Comparison of ENCODE assay signal across 30 cellular contexts in genomic region chr3:9696480-9697220, GRCh38. TPM values are rescaled to one million over a fixed set of nuclear protein-coding genes. Genes with fewer than 3 reads are reported as not detected.
"Had no signal": no experiment of that assay in that cellular context is flagged by ENCODE, and none has a peak within 500 bp of the region (broad histone marks: within the 10 kb centered on the region; RNA-seq: fewer than 3 reads in every experiment).

No MANE protein-coding gene starts in this region.

- ATAC-seq: activated CD4-positive, alpha-beta T cell treated with anti-CD3 and anti-CD28 coated beads for 36 hours; lower lobe of right lung; naive thymus-derived CD8-positive, alpha-beta T cell; sciatic nerve; stimulated activated memory B cell treated with anti-CD40 and anti-IgM and Interleukin-4, amounts not matched to agents 10 μg/mL and 1 μg/mL and 100 μg/mL, for 72 hours; stimulated activated naive CD8-positive, alpha-beta T cell treated with anti-CD3 and anti-CD28 coated beads, Interleukin-15, amount 100 ng/mL, for 72 hours; T-cell had no signal

- H3K4me3 ChIP-seq: adrenal gland, ascending aorta, cardiac muscle cell, esophagus squamous epithelium, lower lobe of right lung, neural progenitor cell, skin epidermis, thyroid gland, upper lobe of left lung, vagina had no signal

- FAIRE-seq: endometrium had no signal

- H3K27ac ChIP-seq: ascending aorta, cardiac muscle cell, epithelial cell of prostate, esophagus squamous epithelium, lower lobe of right lung, neural progenitor cell, skin epidermis, thyroid gland, upper lobe of left lung, vagina had no signal

- H3K4me1 ChIP-seq: adrenal gland, ascending aorta, esophagus squamous epithelium, lower lobe of right lung, thyroid gland, upper lobe of left lung, vagina had no signal

- H3K36me3 ChIP-seq: cardiac muscle cell, neural progenitor cell had no signal

- H3K9me3 ChIP-seq: adrenal gland, ascending aorta, esophagus squamous epithelium, lower lobe of right lung, thyroid gland, upper lobe of left lung, vagina had no signal

- H3K9ac ChIP-seq: neural progenitor cell had no signal

- DNase-seq: activated CD4-positive, alpha-beta T cell treated with anti-CD3 and anti-CD28 coated beads for 36 hours; activated CD4-positive, alpha-beta T cell treated with anti-CD3 and anti-CD28 coated beads, Interleukin-2, amount 50 U/mL, for 4 hours; activated CD4-positive, CD25-positive, alpha-beta regulatory T cell; activated effector memory CD4-positive, alpha-beta T cell treated with Interleukin-2 at 50 U/mL for 16 hours; activated naive CD4-positive, alpha-beta T cell treated with anti-CD3 and anti-CD28 coated beads for 36 hours; activated naive CD8-positive, alpha-beta T cell treated with anti-CD3 and anti-CD28 coated beads for 36 hours; effector CD8-positive, alpha-beta T cell; esophagus squamous epithelium; foreskin melanocyte; islet precursor cell; lower lobe of right lung; mesenchymal stem cell; occipital lobe; stimulated activated CD4-positive, alpha-beta T cell treated with anti-CD3 and anti-CD28 coated beads, Interleukin-4, amount 100 ng/mL, for 4 hours; stimulated activated CD8-positive, alpha-beta memory T cell treated with anti-CD3 and anti-CD28 coated beads, Interleukin-4, amount 100 ng/mL, for 48 hours; stimulated activated naive CD8-positive, alpha-beta T cell treated with anti-CD3 and anti-CD28 coated beads, Interleukin-15, amount 100 ng/mL, for 72 hours; T-cell; thyroid gland; upper lobe of left lung had no signal

RNA-seq across cellular contexts. Expression of gene CPNE9, which starts 7.0 kb away (rescaled TPM):
- total RNA-seq: activated naive CD4-positive, alpha-beta T cell treated with anti-CD3 and anti-CD28 coated beads for 36 hours; activated naive CD8-positive, alpha-beta T cell treated with anti-CD3 and anti-CD28 coated beads for 36 hours; ascending aorta; cardiac muscle cell; esophagus squamous epithelium; sciatic nerve; thyroid gland; vagina had no signal
- polyA plus RNA-seq: naive thymus-derived CD8-positive, alpha-beta T cell had no signal
